12 cellular contexts compared by ENCODE assay signal in genomic region chr1:160428053-160428452, GRCh38. TPM values are rescaled to one million over a fixed set of nuclear protein-coding genes. Genes with fewer than 3 reads are reported as not detected.
A peak's percentile ranks its signal among the peaks of the same experiment; 100 is the strongest.
DNase-seq lines count a peak whose midpoint lies in the region; ATAC-seq, FAIRE-seq and TF ChIP-seq lines count a peak whose summit lies in the region.
"Had no signal": no experiment of that assay in that cellular context is flagged by ENCODE, and none has a peak within 500 bp of the region (broad histone marks: within the 10 kb centered on the region; RNA-seq: fewer than 3 reads in every experiment).

No MANE protein-coding gene starts in this region.

- no peak for TF ChIP-seq POLR2A in sigmoid colon (IDR thresholded peaks at IDR 0.05)

- 93% methylated on average over 8 of the region's 8 CpGs for WGBS in sigmoid colon, 2 donors

- POLR2A ChIA-PET in activated CD4-positive, alpha-beta T cell treated with anti-CD3 and anti-CD28 coated beads for 36 hours (lab: Charles Lee) = no interaction called here

- H2AFZ ChIP-seq in astrocyte (ENCODE audit: low read depth, low read length) = peak overlapping the region; percentile 45

- H3K9me3 ChIP-seq in astrocyte (ENCODE audit: insufficient read depth, low read depth, low read length) (no peaks in the 10 kb centered on the region), sigmoid colon (no peaks in the 10 kb centered on the region)
- H3K9me3 ChIP-seq: SJSA1, testis had no signal

- CTCF ChIA-PET in activated CD4-positive, alpha-beta T cell treated with anti-CD3 and anti-CD28 coated beads for 36 hours (lab: Charles Lee) = interaction anchor here (0.7 to 3.0 kb wide), 15 partner anchors 11 to 246 kb away, joined by 3 to 18 read pairs (median 3); no protein-coding TSS in a partner anchor

- H3K79me2 ChIP-seq in astrocyte (ENCODE audit: insufficient read depth, low read length) = no peaks in the 10 kb centered on the region

- TF ChIP-seq CTCF in astrocyte (IDR thresholded peaks at IDR 0.05; ENCODE audit: insufficient read depth, low read depth, low read length) = no peak
- TF ChIP-seq CTCF in natural killer cell (IDR thresholded peaks at IDR 0.05) = no peak
- no peak for TF ChIP-seq CTCF in sigmoid colon (IDR thresholded peaks at IDR 0.05)

- H3K27me3 Mint-ChIP-seq in activated CD4-positive, alpha-beta T cell treated with anti-CD3 and anti-CD28 coated beads for 36 hours = no peaks in the 10 kb centered on the region
- H3K27me3 Mint-ChIP-seq in IgD-negative memory B cell (peaks cover 1% of the 10 kb centered on the region), astrocyte (ENCODE audit: low read depth, unreplicated experiment) (no peaks in the 10 kb centered on the region), natural killer cell (ENCODE audit: low read depth in 2 of 2) (no peaks in the 10 kb centered on the region)

- H3K4me1 Mint-ChIP-seq in activated CD4-positive, alpha-beta T cell treated with anti-CD3 and anti-CD28 coated beads for 36 hours = peaks cover 58% of the 10 kb centered on the region
- H3K4me1 Mint-ChIP-seq in IgD-negative memory B cell (peaks cover 40 to 49% (median 42%) of the 10 kb centered on the region in 3 donors), astrocyte (ENCODE audit: low read depth, unreplicated experiment) (peaks cover 8% of the 10 kb centered on the region), natural killer cell (peaks cover 52 to 55% of the 10 kb centered on the region in 2 donors)

- H3K36me3 Mint-ChIP-seq in activated CD4-positive, alpha-beta T cell treated with anti-CD3 and anti-CD28 coated beads for 36 hours (ENCODE audit: low read depth) = peaks cover 1% of the 10 kb centered on the region
- H3K36me3 Mint-ChIP-seq in IgD-negative memory B cell = peaks cover 1% of the 10 kb centered on the region
- peaks cover 15% of the 10 kb centered on the region for H3K36me3 Mint-ChIP-seq in astrocyte (ENCODE audit: low read depth, unreplicated experiment)
- H3K36me3 Mint-ChIP-seq in natural killer cell = no peaks in the 10 kb centered on the region

- ATAC-seq in activated CD4-positive, alpha-beta T cell treated with anti-CD3 and anti-CD28 coated beads for 36 hours = no peak
- ATAC-seq in natural killer cell (no peak), esophagus mucosa (no peak), GM19395 (IDR thresholded peaks at IDR 0.05; ENCODE audit: unreplicated experiment) (no peak)

- H3K4me3 ChIP-seq in astrocyte (ENCODE audit: insufficient read depth, low read depth, low read length) = no peak overlapping the region
- H3K4me3 ChIP-seq in sigmoid colon = no peak overlapping the region
- H3K4me3 ChIP-seq: dorsolateral prefrontal cortex, SJSA1, testis had no signal

- H3K9ac ChIP-seq in astrocyte (ENCODE audit: low read length) = peak overlapping the region; percentile 36

- H3K27ac ChIP-seq in astrocyte (ENCODE audit: low read depth, low read length) = peak overlapping the region; percentile 25
- no peak overlapping the region for H3K27ac ChIP-seq in sigmoid colon
- H3K27ac ChIP-seq: testis had no signal

- peaks cover 11% of the 10 kb centered on the region for H3K4me1 ChIP-seq in astrocyte (ENCODE audit: insufficient read depth, low read length)
- H3K4me1 ChIP-seq in sigmoid colon = no peaks in the 10 kb centered on the region

- no peaks in the 10 kb centered on the region for H4K20me1 ChIP-seq in astrocyte (ENCODE audit: insufficient read depth, low read length)

- H3K9me3 Mint-ChIP-seq in activated CD4-positive, alpha-beta T cell treated with anti-CD3 and anti-CD28 coated beads for 36 hours (ENCODE audit: low read depth) = no peaks in the 10 kb centered on the region
- no peaks in the 10 kb centered on the region for H3K9me3 Mint-ChIP-seq in IgD-negative memory B cell
- no peaks in the 10 kb centered on the region for H3K9me3 Mint-ChIP-seq in astrocyte (ENCODE audit: unreplicated experiment)
- H3K9me3 Mint-ChIP-seq in natural killer cell = no peaks in the 10 kb centered on the region

- H3K4me2 ChIP-seq in astrocyte (ENCODE audit: low read length) = peak overlapping the region; percentile 60

- TF ChIP-seq EP300 in sigmoid colon (IDR thresholded peaks at IDR 0.05) = no peak

- intact Hi-C loops in activated CD4-positive, alpha-beta T cell treated with anti-CD3 and anti-CD28 coated beads for 36 hours (cut with DNase I, micrococcal nuclease) = loop anchor here (1.0 to 5.0 kb wide), 4 partner anchors 27 to 179 kb away; no protein-coding TSS in a partner anchor
- intact Hi-C loops in natural killer cell (cut with micrococcal nuclease) (loop anchor here (1.0 to 5.0 kb wide), 4 partner anchors 59 to 179 kb away; no protein-coding TSS in a partner anchor), sigmoid colon (cut with DNase I) (loop anchor here (5.0 kb wide), 1 partner anchor 179 kb away; no protein-coding TSS in a partner anchor)

- H3K27me3 ChIP-seq in astrocyte (ENCODE audit: insufficient read depth, low read length) = no peaks in the 10 kb centered on the region
- H3K27me3 ChIP-seq in sigmoid colon = no peaks in the 10 kb centered on the region
- H3K27me3 ChIP-seq: dorsolateral prefrontal cortex, SJSA1, testis had no signal

- no peak for DNase-seq in activated CD4-positive, alpha-beta T cell treated with anti-CD3 and anti-CD28 coated beads for 36 hours
- DNase-seq in activated CD4-positive, alpha-beta T cell treated with anti-CD3 and anti-CD28 coated beads, Interleukin-2, amount 50 U/mL, for 1 hour = no peak
- DNase-seq in astrocyte (ENCODE audit: low read depth) (no peak), natural killer cell (no peak), sigmoid colon (no peak)
- DNase-seq: NCI-H1436 had no signal

- peak overlapping the region; percentile 87 for H3K27ac Mint-ChIP-seq in activated CD4-positive, alpha-beta T cell treated with anti-CD3 and anti-CD28 coated beads for 36 hours
- H3K27ac Mint-ChIP-seq in IgD-negative memory B cell (peak overlapping the region; percentile 58 to 84 (median 80)), astrocyte (ENCODE audit: unreplicated experiment) (no peak overlapping the region), natural killer cell (peak overlapping the region; percentile 90 to 97)

- no peaks in the 10 kb centered on the region for H3K36me3 ChIP-seq in astrocyte (ENCODE audit: insufficient read depth, low read length)
- H3K36me3 ChIP-seq in sigmoid colon = peaks cover 0 to 32% (median 7%) of the 10 kb centered on the region in 4 donors

- H3K4me3 Mint-ChIP-seq in activated CD4-positive, alpha-beta T cell treated with anti-CD3 and anti-CD28 coated beads for 36 hours = no peak overlapping the region
- no peak overlapping the region for H3K4me3 Mint-ChIP-seq in IgD-negative memory B cell
- H3K4me3 Mint-ChIP-seq in astrocyte (ENCODE audit: unreplicated experiment) = no peak overlapping the region
- H3K4me3 Mint-ChIP-seq in natural killer cell = no peak overlapping the region

- FAIRE-seq in astrocyte (lab: Jason Lieb, UNC) = no peak

RNA-seq across cellular contexts. Expression of gene VANGL2, which starts 27.7 kb away (rescaled TPM):
- total RNA-seq in activated CD4-positive, alpha-beta T cell treated with anti-CD3 and anti-CD28 coated beads for 36 hours = under 1 TPM; 0.09 to 0.12 TPM
- polyA plus RNA-seq in IgD-negative memory B cell (not detected), sigmoid colon (1 to 10 TPM; 1.8 to 3.5 (median 2.6) TPM)
- total RNA-seq in astrocyte (25.5 and 26.1 TPM in 2 replicates), natural killer cell (under 1 TPM in 1 of 3 donors, not detected in 2; 0.08 TPM), esophagus mucosa (12.3 TPM), sigmoid colon (1 to 10 TPM; 3.2 to 6.6 (median 3.6) TPM)
